ENCODE assay signal across 12 cellular contexts in genomic region chr2:10406016-10406415, GRCh38. TPM values are rescaled to one million over a fixed set of nuclear protein-coding genes. Genes with fewer than 3 reads are reported as not detected.
DNase-seq lines count a peak whose midpoint lies in the region; ATAC-seq and TF ChIP-seq lines count a peak whose summit lies in the region.
"Had no signal": no experiment of that assay in that cellular context is flagged by ENCODE, and none has a peak within 500 bp of the region (broad histone marks: within the 10 kb centered on the region; RNA-seq: fewer than 3 reads in every experiment).

No MANE protein-coding gene starts in this region.

- peak; percentile 75 for ATAC-seq in Right ventricle myocardium inferior
- ATAC-seq in naive thymus-derived CD8-positive, alpha-beta T cell = no peak
- no peak for ATAC-seq in HG03469 (IDR thresholded peaks at IDR 0.05; ENCODE audit: unreplicated experiment)
- ATAC-seq in HG03039 (IDR thresholded peaks at IDR 0.05; ENCODE audit: unreplicated experiment) = no peak
- ATAC-seq: GM12878 had no signal

- intact Hi-C loops in Right ventricle myocardium inferior (cut with DNase I) (loop anchor here (5.0 kb wide), 2 partner anchors 169 to 264 kb away; no protein-coding TSS in a partner anchor), cardiac septum (cut with DNase I) (loop anchor here (5.0 kb wide), 2 partner anchors 124 to 264 kb away; no protein-coding TSS in a partner anchor), esophagus muscularis mucosa (cut with DNase I) (loop anchor here (5.0 kb wide), 1 partner anchor 104 kb away; the partner anchor contains the start of gene HPCAL1), uterus (cut with DNase I; ENCODE audit: low total_unique reads) (loop anchor here (10.0 kb wide), 1 partner anchor 101 kb away; the partner anchor contains the start of gene HPCAL1)

- H3K27ac ChIP-seq in esophagus muscularis mucosa (replicated peaks in 1 of 4) (peak overlapping the region; percentile 72 to 88 (median 82)), uterus (peak overlapping the region; percentile 78 to 81)

- H3K4me3 ChIP-seq in esophagus muscularis mucosa = no peak overlapping the region
- H3K4me3 ChIP-seq in uterus = no peak overlapping the region
- H3K4me3 ChIP-seq: GM12878 had no signal

- H3K9me3 ChIP-seq in esophagus muscularis mucosa (no peaks in the 10 kb centered on the region), uterus (no peaks in the 10 kb centered on the region)

- no peaks in the 10 kb centered on the region for H3K27me3 Mint-ChIP-seq in naive thymus-derived CD8-positive, alpha-beta T cell
- H3K27me3 Mint-ChIP-seq in glutamatergic neuron (ENCODE audit: unreplicated experiment) = peaks cover 5% of the 10 kb centered on the region

- peak; percentile 9 for TF ChIP-seq EP300 in esophagus muscularis mucosa (IDR thresholded peaks at IDR 0.05)

- peaks cover 0 to 2% (median 0%) of the 10 kb centered on the region in 9 donors for H3K9me3 Mint-ChIP-seq in naive thymus-derived CD8-positive, alpha-beta T cell
- H3K9me3 Mint-ChIP-seq in glutamatergic neuron (ENCODE audit: unreplicated experiment) = peaks cover 1% of the 10 kb centered on the region
- H3K9me3 Mint-ChIP-seq: endodermal cell had no signal

- H3K36me3 ChIP-seq in esophagus muscularis mucosa (no peaks in the 10 kb centered on the region), uterus (no peaks in the 10 kb centered on the region)

- DNase-seq in Right ventricle myocardium inferior (ENCODE audit: missing footprints) (peak; percentile 55), cardiac septum (ENCODE audit: low spot score) (no peak), esophagus muscularis mucosa (ENCODE audit: extremely low spot score) (no peak), uterus (no peak), glutamatergic neuron (no peak)
- no peak for DNase-seq in naive thymus-derived CD8-positive, alpha-beta T cell
- DNase-seq: endodermal cell, NCI-H1417 treated with DMSO at 0.1 percent for 48 hours, NCI-H524 had no signal

- no peak for TF ChIP-seq POLR2A in esophagus muscularis mucosa (IDR thresholded peaks at IDR 0.05; ENCODE audit: low read depth)
- TF ChIP-seq POLR2A in uterus (IDR thresholded peaks at IDR 0.05) = no peak

- peak overlapping the region in 3 of 10 donors; percentile 69 to 87 (median 82) for H3K4me3 Mint-ChIP-seq in naive thymus-derived CD8-positive, alpha-beta T cell
- H3K4me3 Mint-ChIP-seq in glutamatergic neuron (ENCODE audit: unreplicated experiment) = no peak overlapping the region
- H3K4me3 Mint-ChIP-seq: endodermal cell had no signal

- WGBS in esophagus muscularis mucosa = 81% methylated on average over 10 of the region's 10 CpGs

- peaks cover 0 to 27% (median 0%) of the 10 kb centered on the region in 3 donors for H3K36me3 Mint-ChIP-seq in naive thymus-derived CD8-positive, alpha-beta T cell
- no peaks in the 10 kb centered on the region for H3K36me3 Mint-ChIP-seq in glutamatergic neuron (ENCODE audit: unreplicated experiment)

- no peaks in the 10 kb centered on the region for H3K27me3 ChIP-seq in esophagus muscularis mucosa
- no peaks in the 10 kb centered on the region for H3K27me3 ChIP-seq in uterus

- peaks cover 68 to 79% (median 73%) of the 10 kb centered on the region in 4 donors for H3K4me1 ChIP-seq in esophagus muscularis mucosa
- H3K4me1 ChIP-seq in uterus = peaks cover 0 to 37% of the 10 kb centered on the region in 2 donors

- peaks cover 35 to 76% (median 61%) of the 10 kb centered on the region in 4 donors for H3K4me1 Mint-ChIP-seq in naive thymus-derived CD8-positive, alpha-beta T cell
- H3K4me1 Mint-ChIP-seq in glutamatergic neuron (ENCODE audit: low read depth, unreplicated experiment) = peaks cover 10% of the 10 kb centered on the region

- POLR2A ChIA-PET in naive thymus-derived CD8-positive, alpha-beta T cell (lab: Charles Lee) = interaction anchor here (1.3 to 1.8 kb wide), 2 partner anchors 24 to 26 kb away, joined by 4 to 10 read pairs; no protein-coding TSS in a partner anchor

- H3K27ac Mint-ChIP-seq in naive thymus-derived CD8-positive, alpha-beta T cell = peak overlapping the region in 8 of 10 donors; percentile 9 to 95 (median 65)
- H3K27ac Mint-ChIP-seq in glutamatergic neuron (ENCODE audit: unreplicated experiment) = no peak overlapping the region
- H3K27ac Mint-ChIP-seq: endodermal cell had no signal

- TF ChIP-seq CTCF in esophagus muscularis mucosa (IDR thresholded peaks at IDR 0.05) (no peak), uterus (IDR thresholded peaks at IDR 0.05) (no peak), glutamatergic neuron (IDR thresholded peaks at IDR 0.05; ENCODE audit: partially characterized antibody, unreplicated experiment) (no peak)

RNA-seq across cellular contexts. Expression of gene ODC1, which starts 42.1 kb away (rescaled TPM):
- total RNA-seq in Right ventricle myocardium inferior (37.2 TPM), cardiac septum (58.0 TPM), esophagus muscularis mucosa (100 to 1,000 TPM; 105 to 142 (median 121) TPM), uterus (100 to 1,000 TPM in 1 of 4 donors, 10 to 100 TPM in 3; 39.5 to 140 (median 57.6) TPM), glutamatergic neuron (ENCODE audit: unreplicated experiment) (88.0 TPM)
- 10 to 100 TPM; 49.2 to 57.1 TPM for total RNA-seq in naive thymus-derived CD8-positive, alpha-beta T cell
- 10 to 100 TPM; 44.5 to 70.7 (median 60.9) TPM for polyA plus RNA-seq in naive thymus-derived CD8-positive, alpha-beta T cell
